36 cellular contexts compared by ENCODE assay signal in genomic region chr2:60627412-60627811, GRCh38.
"Had no signal": no experiment of that assay in that cellular context is flagged by ENCODE, and none has a peak within 500 bp of the region (broad histone marks: within the 10 kb centered on the region; RNA-seq: fewer than 3 reads in every experiment).

No MANE protein-coding gene starts in this region.

- H3K9me3 ChIP-seq: MG63 had no signal

- H3K36me3 ChIP-seq: MG63 had no signal

- H3K27me3 ChIP-seq: MG63 had no signal

- DNase-seq: Karpas-422, Kasumi-1, MG63, MM.1S, MV-4-11, NCI-H1048, NCI-H1092, NCI-H1092 treated with DMSO at 0.1 percent for 48 hours, NCI-H1105, NCI-H1417, NCI-H1417 treated with DMSO at 0.1 percent for 48 hours, NCI-H1436, NCI-H1436 treated with DMSO at 0.1 percent for 48 hours, NCI-H146, NCI-H1694, NCI-H1694 treated with DMSO at 0.1 percent for 48 hours, NCI-H187, NCI-H187 treated with DMSO at 0.1 percent for 48 hours, NCI-H1930, NCI-H2029, NCI-H2029 treated with DMSO at 0.1 percent for 48 hours, NCI-H2081, NCI-H2081 treated with DMSO at 0.1 percent for 48 hours, NCI-H2107, NCI-H2171, NCI-H2171 treated with DMSO at 0.1 percent for 48 hours, NCI-H2227 treated with DMSO at 0.1 percent for 48 hours, NCI-H226, NCI-H345, NCI-H446, NCI-H446 treated with DMSO at 0.1 percent for 48 hours, NCI-H510A, NCI-H510A treated with DMSO at 0.1 percent for 48 hours, NCI-H524, NCI-H524 treated with DMSO at 0.1 percent for 48 hours had no signal

- H3K27ac ChIP-seq: KMS-11 had no signal

- H3K9ac ChIP-seq: KMS-11 had no signal

- H3K4me2 ChIP-seq: KMS-11 had no signal

- H3K4me3 ChIP-seq: MG63 had no signal
